In the genomic region with DNA sequence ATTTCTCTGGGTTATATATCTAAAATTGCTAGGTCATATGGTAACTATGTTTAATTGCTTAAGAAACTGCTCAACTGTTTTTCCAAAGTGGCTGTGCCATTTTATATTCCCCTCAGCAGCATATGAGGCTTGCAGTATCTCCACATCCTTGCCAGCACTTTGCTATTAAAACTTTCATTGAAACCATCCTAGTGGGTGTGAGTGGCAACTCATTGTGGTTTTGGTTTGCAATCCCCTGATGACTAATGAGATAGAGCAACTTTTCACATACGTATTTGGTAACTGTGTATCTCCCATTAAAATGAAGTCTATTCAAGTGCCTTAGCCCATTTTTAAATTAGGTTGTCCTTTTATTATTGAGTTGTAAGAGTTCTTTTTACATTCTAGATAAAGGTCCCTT, we compare ENCODE assay signal across 9 cellular contexts. TPM values are rescaled to one million over a fixed set of nuclear protein-coding genes. Genes with fewer than 3 reads are reported as not detected.
DNase-seq lines count a peak whose midpoint lies in the region; ATAC-seq, FAIRE-seq and TF ChIP-seq lines count a peak whose summit lies in the region.
"Had no signal": no experiment of that assay in that cellular context is flagged by ENCODE, and none has a peak within 500 bp of the region (broad histone marks: within the 10 kb centered on the region; RNA-seq: fewer than 3 reads in every experiment).

No MANE protein-coding gene starts in this region.

- no peak for TF ChIP-seq CTCF in OCI-LY3 (IDR thresholded peaks at IDR 0.05; ENCODE audit: low read depth, low read length)

- H2AFZ ChIP-seq in OCI-LY3 (ENCODE audit: low read depth, low read length) = no peak overlapping the region

- H3K4me2 ChIP-seq in OCI-LY3 (ENCODE audit: low read length) = 0 out of 2 replicates have a peak overlapping the region, but pooled peaks have one; percentile 7
- H3K4me2 ChIP-seq: A549 had no signal

- H3K27me3 ChIP-seq in OCI-LY3 (ENCODE audit: low read depth, low read length) = no peaks in the 10 kb centered on the region

- H4K20me1 ChIP-seq in OCI-LY3 (ENCODE audit: insufficient read depth, low read length) = peaks cover 28% of the 10 kb centered on the region

- FAIRE-seq in urothelium cell line (lab: Jason Lieb, UNC) = peak; percentile 61

- H3K4me3 ChIP-seq in OCI-LY3 (ENCODE audit: low read length) = no peak overlapping the region
- H3K4me3 ChIP-seq: A549 had no signal

- ATAC-seq in activated CD4-positive, CD25-positive, alpha-beta regulatory T cell treated with anti-CD3 and anti-CD28 coated beads, Interleukin-2, amount 50 U/mL, for 24 hours = peak; percentile 99 to 100
- peak; percentile 90 for ATAC-seq in HG02678 (IDR thresholded peaks at IDR 0.05; ENCODE audit: unreplicated experiment)

- no peaks in the 10 kb centered on the region for H3K9me3 ChIP-seq in OCI-LY3 (ENCODE audit: insufficient read depth, low read length)
- H3K9me3 ChIP-seq: A549 had no signal

- H3K36me3 ChIP-seq in OCI-LY3 (replicated peaks; ENCODE audit: low read depth, low read length) = peaks cover 12% of the 10 kb centered on the region

- no peak overlapping the region for H3K9ac ChIP-seq in OCI-LY3 (ENCODE audit: low read length)

- H3K4me1 ChIP-seq in OCI-LY3 (ENCODE audit: low read length) = peaks cover 12% of the 10 kb centered on the region

- no peak for DNase-seq in activated CD4-positive, CD25-positive, alpha-beta regulatory T cell (lab: John Stamatoyannopoulos, UW)
- DNase-seq in dermis blood vessel endothelial cell (peak; percentile 12), urothelium cell line (ENCODE audit: low spot score) (peak; percentile 71), DMS 273 treated with DMSO at 0.1 percent for 48 hours (lab: John Stamatoyannopoulos, UW) (no peak), NCI-H146 (lab: John Stamatoyannopoulos, UW) (no peak)

- H3K27ac ChIP-seq in OCI-LY3 (ENCODE audit: low read length) = no peak overlapping the region

- H3K79me2 ChIP-seq in OCI-LY3 (ENCODE audit: low read length) = peaks cover 49% of the 10 kb centered on the region

RNA-seq across cellular contexts. Expression of gene KPNA1, which starts 17.3 kb away (rescaled TPM):
- total RNA-seq in dermis blood vessel endothelial cell = 36.4 and 63.3 TPM in 2 replicates

Comparison
In these comparisons a context has a peak if more than half of its experiments do, and no peak if none do; other contexts are left out.
1. DNase-seq: peak in dermis blood vessel endothelial cell (single experiment) and urothelium cell line (single experiment); none in activated CD4-positive, CD25-positive, alpha-beta regulatory T cell (0 of 4), DMS 273 treated with DMSO at 0.1 percent for 48 hours (single experiment) and NCI-H146 (single experiment).